11 cellular contexts compared by ENCODE assay signal in the genomic region with DNA sequence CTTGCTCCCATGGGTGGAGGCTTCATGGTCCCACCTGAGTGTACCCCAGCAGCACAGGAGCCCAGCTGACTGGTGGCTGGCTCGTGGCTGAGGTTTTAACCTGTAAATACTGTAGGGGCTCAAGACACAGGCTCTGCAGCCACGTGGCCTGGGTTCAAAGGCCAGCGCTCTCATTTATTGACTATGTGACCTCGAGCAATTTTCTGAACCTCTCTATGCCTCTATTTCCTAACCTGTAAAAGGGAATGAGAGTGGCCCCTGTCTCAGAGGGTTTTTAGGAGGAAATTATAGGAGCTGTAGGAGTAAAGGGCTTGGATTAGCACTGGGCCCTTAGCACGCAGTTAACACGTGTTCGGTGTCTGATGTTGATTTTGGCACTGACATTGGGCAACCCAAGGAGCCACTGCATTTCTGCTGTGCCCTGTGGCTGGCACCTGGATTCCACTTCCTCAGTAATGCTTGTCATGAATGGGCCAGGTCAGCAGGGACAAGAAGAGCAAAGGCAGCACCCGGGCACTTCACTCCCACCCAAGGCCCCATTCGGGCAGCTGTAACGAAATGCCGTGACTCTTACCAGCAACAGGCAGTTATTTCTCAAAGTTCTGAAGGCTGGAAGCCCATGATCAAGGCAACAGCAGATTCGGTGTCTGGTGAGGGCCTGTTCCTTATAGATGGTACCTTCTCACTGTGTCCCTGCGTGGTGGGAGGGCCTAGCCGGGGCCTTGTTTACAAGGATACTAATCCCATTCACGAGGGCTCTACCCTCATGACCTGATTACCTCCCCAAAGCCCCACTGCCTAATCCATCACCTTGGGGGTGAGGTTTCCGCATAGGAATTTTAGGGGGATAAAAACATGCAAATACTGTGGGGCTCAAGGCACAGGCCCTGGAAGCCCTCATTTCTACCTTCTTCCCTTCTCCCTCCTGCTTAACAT. TPM values are rescaled to one million over a fixed set of nuclear protein-coding genes. Genes with fewer than 3 reads are reported as not detected.
A peak's percentile ranks its signal among the peaks of the same experiment; 100 is the strongest.
DNase-seq lines count a peak whose midpoint lies in the region; ATAC-seq and TF ChIP-seq lines count a peak whose summit lies in the region.
"Had no signal": no experiment of that assay in that cellular context is flagged by ENCODE, and none has a peak within 500 bp of the region (broad histone marks: within the 10 kb centered on the region; RNA-seq: fewer than 3 reads in every experiment).

No MANE protein-coding gene starts in this region.

- H3K27me3 Mint-ChIP-seq in type B pancreatic cell: no peaks in the 10 kb centered on the region
- H3K27me3 Mint-ChIP-seq in activated T-cell treated with anti-CD3 and anti-CD28 coated beads, Interleukin-2, amount 50 U/mL, for 72 hours (ENCODE audit: low read depth): peaks cover 5% of the 10 kb centered on the region

- H3K36me3 Mint-ChIP-seq in type B pancreatic cell: no peaks in the 10 kb centered on the region
- no peaks in the 10 kb centered on the region for H3K36me3 Mint-ChIP-seq in activated T-cell treated with anti-CD3 and anti-CD28 coated beads, Interleukin-2, amount 50 U/mL, for 72 hours (ENCODE audit: insufficient read depth in 2 of 2)

- H3K4me3 Mint-ChIP-seq in type B pancreatic cell: peak overlapping the region; percentile 20
- H3K4me3 Mint-ChIP-seq in activated T-cell treated with anti-CD3 and anti-CD28 coated beads, Interleukin-2, amount 50 U/mL, for 72 hours: no peak overlapping the region

- peak overlapping the region in 1 of 2 donors; percentile 49 for H3K9ac ChIP-seq in mucosa of rectum (ENCODE audit: low read depth in 1 of 2, low read length in 2 of 2)

- DNase-seq in NCI-H2196 treated with DMSO at 0.1 percent for 48 hours (lab: John Stamatoyannopoulos, UW; ENCODE audit: unreplicated experiment): peak; percentile 49
- peak; percentile 63 for DNase-seq in ecto neural progenitor cell (ENCODE audit: low spot score)
- no peak for DNase-seq in type B pancreatic cell (ENCODE audit: extremely low spot score, unreplicated experiment)
- DNase-seq in activated T-cell treated with anti-CD3 and anti-CD28 coated beads, Interleukin-2, amount 50 U/mL, for 72 hours: no peak
- no peak for DNase-seq in stimulated activated CD4-positive, alpha-beta T cell treated with anti-CD3 and anti-CD28 coated beads, Interleukin-4, amount 100 ng/mL, for 4 hours
- DNase-seq: foreskin keratinocyte, Kasumi-1, NCI-H748 treated with DMSO at 0.1 percent for 48 hours, T-helper 1 cell had no signal

- no peak for ATAC-seq in HG03135 (IDR thresholded peaks at IDR 0.05; ENCODE audit: unreplicated experiment)
- ATAC-seq in activated T-cell treated with anti-CD3 and anti-CD28 coated beads, Interleukin-2, amount 50 U/mL, for 72 hours (replicated peaks in 1 of 2): no peak
- ATAC-seq: foreskin keratinocyte had no signal

- no peaks in the 10 kb centered on the region for H3K36me3 ChIP-seq in mucosa of rectum (ENCODE audit: control insufficient read depth in 2 of 2, insufficient read depth in 2 of 2, low read length in 2 of 2)

- H3K27me3 ChIP-seq in mucosa of rectum (ENCODE audit: control insufficient read depth in 2 of 2, insufficient read depth in 2 of 2, low read length in 2 of 2): no peaks in the 10 kb centered on the region
- H3K27me3 ChIP-seq: foreskin keratinocyte had no signal

- peaks cover 31% of the 10 kb centered on the region for H3K4me1 Mint-ChIP-seq in type B pancreatic cell (ENCODE audit: unreplicated experiment)
- H3K4me1 Mint-ChIP-seq in activated T-cell treated with anti-CD3 and anti-CD28 coated beads, Interleukin-2, amount 50 U/mL, for 72 hours (ENCODE audit: low read depth): no peaks in the 10 kb centered on the region

- H3K27ac ChIP-seq in mucosa of rectum (ENCODE audit: low read depth in 2 of 2, low read length in 2 of 2): peak overlapping the region; percentile 56 to 58
- H3K27ac ChIP-seq: foreskin keratinocyte had no signal

- TF ChIP-seq CTCF in type B pancreatic cell (conservative IDR thresholded peaks at IDR 0.05): no peak

- H3K4me3 ChIP-seq in mucosa of rectum (ENCODE audit: low read length in 2 of 2): no peak overlapping the region

- no peaks in the 10 kb centered on the region for H3K9me3 ChIP-seq in mucosa of rectum (ENCODE audit: control insufficient read depth in 2 of 2, low read length in 2 of 2)

- no peaks in the 10 kb centered on the region for H3K9me3 Mint-ChIP-seq in type B pancreatic cell
- H3K9me3 Mint-ChIP-seq in activated T-cell treated with anti-CD3 and anti-CD28 coated beads, Interleukin-2, amount 50 U/mL, for 72 hours: no peaks in the 10 kb centered on the region

- H3K27ac Mint-ChIP-seq in type B pancreatic cell: no peak overlapping the region
- no peak overlapping the region for H3K27ac Mint-ChIP-seq in activated T-cell treated with anti-CD3 and anti-CD28 coated beads, Interleukin-2, amount 50 U/mL, for 72 hours

- peaks cover 39 to 58% of the 10 kb centered on the region in 2 donors for H3K4me1 ChIP-seq in mucosa of rectum (ENCODE audit: control insufficient read depth in 2 of 2, insufficient read depth in 2 of 2, low read length in 2 of 2)

RNA-seq across cellular contexts. Expression of a gene that starts 25.2 kb away (rescaled TPM):
- total RNA-seq in type B pancreatic cell (ENCODE audit: low replicate concordance): 36.0 and 48.0 TPM in 2 replicates
- total RNA-seq in activated T-cell treated with anti-CD3 and anti-CD28 coated beads, Interleukin-2, amount 50 U/mL, for 72 hours: not detected

Comparison
In these comparisons a context has a peak if more than half of its experiments do, and no peak if none do; other contexts are left out.
1. DNase-seq: peak in NCI-H2196 treated with DMSO at 0.1 percent for 48 hours (single experiment) and ecto neural progenitor cell (single experiment); none in type B pancreatic cell (single experiment), activated T-cell treated with anti-CD3 and anti-CD28 coated beads, Interleukin-2, amount 50 U/mL, for 72 hours (0 of 2) and stimulated activated CD4-positive, alpha-beta T cell treated with anti-CD3 and anti-CD28 coated beads, Interleukin-4, amount 100 ng/mL, for 4 hours (0 of 2).
2. RNA of a gene that starts 25.2 kb away (total RNA-seq): 36.0 to 48.0 TPM in type B pancreatic cell; not detected in activated T-cell treated with anti-CD3 and anti-CD28 coated beads, Interleukin-2, amount 50 U/mL, for 72 hours; every median in the first group is over 10 times any median in the second.